In the genomic region with DNA sequence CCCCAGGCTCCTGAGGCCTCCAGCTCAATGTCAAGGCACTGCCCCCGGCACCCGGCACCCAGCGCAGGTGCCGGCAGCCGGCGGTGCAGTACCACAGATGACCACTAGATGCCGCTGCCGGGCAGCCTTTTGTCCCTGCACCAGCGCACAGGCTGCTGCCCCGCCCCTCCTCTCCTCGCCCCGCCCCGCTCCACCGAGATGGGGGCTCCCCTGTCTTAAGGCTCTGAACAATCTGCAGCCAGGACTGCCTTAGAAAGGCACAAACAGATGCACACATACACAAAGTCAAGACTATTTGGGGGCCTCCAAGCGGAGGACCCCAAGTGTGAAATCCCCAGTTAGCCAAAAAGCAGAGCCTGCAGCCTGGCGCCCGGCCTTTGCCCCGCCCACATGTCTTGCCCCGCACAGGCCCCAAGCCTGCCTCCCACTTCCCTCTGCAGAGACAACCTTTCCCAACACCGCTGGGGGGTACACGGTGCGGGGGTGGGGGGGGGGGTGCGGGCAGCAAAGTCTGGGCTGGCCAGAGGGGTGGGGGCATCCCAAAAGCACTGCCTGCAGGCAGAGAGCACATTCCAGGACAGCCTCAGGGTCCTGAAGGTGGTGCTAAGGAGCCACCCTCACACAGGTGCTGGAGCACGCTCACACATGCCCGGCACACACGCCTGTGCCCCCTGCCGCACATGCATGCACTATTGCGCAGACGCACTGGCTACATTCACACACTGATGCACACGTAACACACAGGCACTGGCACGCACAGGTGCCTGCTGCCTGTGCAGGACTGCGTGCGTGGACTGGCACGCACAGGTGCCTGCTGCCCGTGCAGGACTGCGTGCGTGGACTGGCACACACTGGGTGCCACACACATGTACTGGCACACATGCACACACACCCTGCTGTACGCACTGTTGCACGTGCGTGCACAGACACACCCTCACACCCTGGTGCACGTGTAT, we compare ENCODE assay signal across 8 cellular contexts. TPM values are rescaled to one million over a fixed set of nuclear protein-coding genes. Genes with fewer than 3 reads are reported as not detected.
A peak's percentile ranks its signal among the peaks of the same experiment; 100 is the strongest.
DNase-seq lines count a peak whose midpoint lies in the region; ATAC-seq, FAIRE-seq and TF ChIP-seq lines count a peak whose summit lies in the region.

No MANE protein-coding gene starts in this region.

- no peak for TF ChIP-seq POLR2A in A549 (IDR thresholded peaks at IDR 0.05; ENCODE audit: low read length)

- intact Hi-C loops in left ventricle myocardium inferior (cut with micrococcal nuclease), result loop anchor here (2.0 kb wide), 1 partner anchor 127 kb away; no protein-coding TSS in a partner anchor

- H3K27ac Mint-ChIP-seq in IgD-negative memory B cell, result no peak overlapping the region

- H3K36me3 Mint-ChIP-seq in IgD-negative memory B cell, result peaks cover 2% of the 10 kb centered on the region

- H3K9me3 ChIP-seq in A549 (peaks cover 4% of the 10 kb centered on the region; the same call in 1 of the 3 replicates), left ventricle myocardium inferior (replicated peaks) (peaks cover 13% of the 10 kb centered on the region)

- H3K4me3 Mint-ChIP-seq in IgD-negative memory B cell, result peak overlapping the region in 3 of 4 donors; percentile 71 to 87 (median 86)

- H3K4me1 Mint-ChIP-seq in IgD-negative memory B cell, result peaks cover 0 to 5% (median 2%) of the 10 kb centered on the region in 3 donors

- CTCF ChIA-PET in A549 (lab: Yijun Ruan, JAX), result interaction anchor here (0.6 to 2.0 kb wide), 57 partner anchors 9 to 233 kb away, joined by 3 to 58 read pairs (median 4); a partner anchor contains a TSS

- no peak for TF ChIP-seq EP300 in A549 (IDR thresholded peaks at IDR 0.05)

- H3K36me3 ChIP-seq in left ventricle myocardium inferior, result no peaks in the 10 kb centered on the region

- peaks cover under 1% of the 10 kb centered on the region for H3K27me3 ChIP-seq in left ventricle myocardium inferior (ENCODE audit: low read depth)

- H3K4me3 ChIP-seq in A549 (no peak overlapping the region), left ventricle myocardium inferior (no peak overlapping the region)

- no peaks in the 10 kb centered on the region for H3K27me3 Mint-ChIP-seq in IgD-negative memory B cell

- peak; percentile 71 to 84 for TF ChIP-seq RAD21 in A549 (conservative IDR thresholded peaks at IDR 0.05 in 1 of 2, IDR thresholded peaks at IDR 0.05 in 1 of 2)

- whole genome bisulfite sequencing in A549 (ENCODE audit: missing lambda C conversion rate), result 33% methylated on average over 2 of the region's 41 CpGs

- POLR2A ChIA-PET in A549 (lab: Yijun Ruan, JAX), result no interaction called here

- H3K27ac ChIP-seq in A549, result 0 out of 6 replicates have a peak overlapping the region, but pooled peaks of 1 of the 2 experiments have one; percentile 9
- H3K27ac ChIP-seq in left ventricle myocardium inferior (replicated peaks), result no peak overlapping the region

- peak; percentile 81 to 91 for ATAC-seq in A549

- in situ Hi-C loops in GM13977 (cut with MboI; ENCODE audit: low pct_unique_long_range_greater_than_20kb, low sequenced_read_pairs, unreplicated experiment), result no loop called here

- peak overlapping the region; percentile 67 for H3K4me2 ChIP-seq in A549

- H3K4me1 ChIP-seq in A549 (peaks cover 3% of the 10 kb centered on the region; the same call in 1 of the 3 replicates), left ventricle myocardium inferior (peaks cover 3% of the 10 kb centered on the region)

- no peak for FAIRE-seq in A549 (lab: Jason Lieb, UNC)

- peak; percentile 39 to 52 for DNase-seq in A549 (ENCODE audit: low read depth in 1 of 2, low spot score in 1 of 2)
- DNase-seq in GM13977 (ENCODE audit: low spot score), result peak; percentile 93
- DNase-seq in T-helper 1 cell, result peak; percentile 61 to 81 (median 77)
- DNase-seq in activated naive CD8-positive, alpha-beta T cell treated with anti-CD3 and anti-CD28 coated beads, Interleukin-2, amount 50 U/mL, for 16 hours (ENCODE audit: low read depth, low spot score), result peak; percentile 83
- DNase-seq in left ventricle myocardium inferior, result peak; percentile 81
- peak; percentile 89 for DNase-seq in retina
- no peak for DNase-seq in NCI-H2029 treated with DMSO at 0.1 percent for 48 hours (lab: John Stamatoyannopoulos, UW)

- H3K9me3 Mint-ChIP-seq in IgD-negative memory B cell, result peaks cover 2 to 15% (median 7%) of the 10 kb centered on the region in 3 donors

- TF ChIP-seq CTCF in A549 (IDR thresholded peaks at IDR 0.05), result peak; percentile 76
- peak; percentile 96 for TF ChIP-seq CTCF in GM13977 (IDR thresholded peaks at IDR 0.05; ENCODE audit: extremely low read depth, insufficient read depth, missing control alignments)
- TF ChIP-seq CTCF in left ventricle myocardium inferior (IDR thresholded peaks at IDR 0.05; ENCODE audit: borderline replicate concordance), result peak; percentile 100

TF ChIP-seq in A549, 52 proteins besides CTCF, POLR2A, EP300 and RAD21:
- TF ChIP-seq SMC3 (IDR thresholded peaks at IDR 0.05) (peak; percentile 62), SREBF2 (IDR thresholded peaks at IDR 0.05) (no peak)

RNA-seq across cellular contexts. Expression of a gene that starts 37.1 kb away (rescaled TPM):
- polyA plus RNA-seq in A549 (2011; rRNA removed) (1.4 and 1.7 TPM in 2 replicates), A549 (2017; fragmentation: RNase III; extraction: RNeasy Plus Mini Kit Qiagen cat#74134 plus additional on column Dnase treatment) (2.7 to 3.2 TPM (median 3.0 TPM) in 3 replicates), IgD-negative memory B cell (not detected)
- 4.0 and 4.1 TPM in 2 replicates for polyA plus RNA-seq in A549 (2012; cell fraction: cytosol; rRNA removed)
- polyA plus RNA-seq in A549 (2012; cell fraction: nucleus; rRNA removed), result 9.6 and 11.9 TPM in 2 replicates
- 2.9 and 6.0 TPM in 2 replicates for polyA minus RNA-seq in A549 (2011; rRNA and poly(A)+ RNA removed)
- 0.52 TPM for total RNA-seq in left ventricle myocardium inferior
